1 cellular context compared by ENCODE assay signal in the genomic region with DNA sequence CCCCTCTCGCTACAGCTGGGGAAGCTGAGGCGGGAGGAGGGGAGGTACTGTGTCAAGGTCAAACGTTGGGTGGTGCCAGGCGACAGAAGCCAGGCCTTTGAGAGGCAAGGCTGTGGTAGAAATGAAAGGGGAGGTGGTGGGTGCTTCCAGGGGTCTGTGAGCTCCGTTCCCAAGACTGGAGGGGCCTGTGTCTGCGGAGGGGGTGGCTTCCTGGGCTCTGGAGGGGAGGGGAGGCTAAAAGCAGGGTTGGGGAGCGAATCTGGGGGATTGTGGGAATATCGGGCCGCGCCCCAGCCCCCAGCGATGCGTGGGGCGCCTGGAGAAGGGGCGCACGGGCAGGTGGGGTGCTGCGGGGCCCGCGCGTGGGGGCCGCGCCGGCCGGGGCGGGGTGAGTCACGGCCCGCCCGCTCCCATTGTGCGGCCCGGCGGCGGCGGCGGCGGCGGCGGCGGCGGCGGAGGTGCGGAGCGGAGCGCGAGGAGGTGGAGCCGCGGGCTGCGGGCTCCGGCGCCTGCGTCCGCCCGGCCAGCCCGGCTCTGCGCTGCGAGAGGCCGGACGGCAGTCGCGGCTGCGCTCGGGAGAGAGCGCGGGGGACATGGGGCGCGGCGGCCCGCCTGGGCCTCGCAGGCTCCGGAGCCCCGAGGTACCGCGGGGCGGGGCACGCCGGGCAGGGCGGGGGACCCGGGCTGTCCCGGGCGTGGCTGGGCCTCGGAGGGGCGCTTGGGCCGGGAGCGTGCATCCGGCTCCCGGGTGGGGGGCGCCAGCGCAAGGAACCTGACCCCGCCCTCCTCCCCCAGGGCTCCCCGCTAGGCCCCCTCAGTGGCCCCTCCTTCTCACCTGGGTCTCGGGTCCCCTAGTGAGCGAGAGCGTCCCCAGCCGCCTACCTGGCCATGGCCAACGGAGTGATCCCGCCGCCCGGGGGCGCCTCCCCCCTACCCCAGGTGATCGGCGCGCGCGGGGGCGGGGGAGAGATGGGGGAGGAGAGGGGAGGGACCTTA.
TF ChIP-seq lines count a peak whose summit lies in the region.

A gene with protein sequence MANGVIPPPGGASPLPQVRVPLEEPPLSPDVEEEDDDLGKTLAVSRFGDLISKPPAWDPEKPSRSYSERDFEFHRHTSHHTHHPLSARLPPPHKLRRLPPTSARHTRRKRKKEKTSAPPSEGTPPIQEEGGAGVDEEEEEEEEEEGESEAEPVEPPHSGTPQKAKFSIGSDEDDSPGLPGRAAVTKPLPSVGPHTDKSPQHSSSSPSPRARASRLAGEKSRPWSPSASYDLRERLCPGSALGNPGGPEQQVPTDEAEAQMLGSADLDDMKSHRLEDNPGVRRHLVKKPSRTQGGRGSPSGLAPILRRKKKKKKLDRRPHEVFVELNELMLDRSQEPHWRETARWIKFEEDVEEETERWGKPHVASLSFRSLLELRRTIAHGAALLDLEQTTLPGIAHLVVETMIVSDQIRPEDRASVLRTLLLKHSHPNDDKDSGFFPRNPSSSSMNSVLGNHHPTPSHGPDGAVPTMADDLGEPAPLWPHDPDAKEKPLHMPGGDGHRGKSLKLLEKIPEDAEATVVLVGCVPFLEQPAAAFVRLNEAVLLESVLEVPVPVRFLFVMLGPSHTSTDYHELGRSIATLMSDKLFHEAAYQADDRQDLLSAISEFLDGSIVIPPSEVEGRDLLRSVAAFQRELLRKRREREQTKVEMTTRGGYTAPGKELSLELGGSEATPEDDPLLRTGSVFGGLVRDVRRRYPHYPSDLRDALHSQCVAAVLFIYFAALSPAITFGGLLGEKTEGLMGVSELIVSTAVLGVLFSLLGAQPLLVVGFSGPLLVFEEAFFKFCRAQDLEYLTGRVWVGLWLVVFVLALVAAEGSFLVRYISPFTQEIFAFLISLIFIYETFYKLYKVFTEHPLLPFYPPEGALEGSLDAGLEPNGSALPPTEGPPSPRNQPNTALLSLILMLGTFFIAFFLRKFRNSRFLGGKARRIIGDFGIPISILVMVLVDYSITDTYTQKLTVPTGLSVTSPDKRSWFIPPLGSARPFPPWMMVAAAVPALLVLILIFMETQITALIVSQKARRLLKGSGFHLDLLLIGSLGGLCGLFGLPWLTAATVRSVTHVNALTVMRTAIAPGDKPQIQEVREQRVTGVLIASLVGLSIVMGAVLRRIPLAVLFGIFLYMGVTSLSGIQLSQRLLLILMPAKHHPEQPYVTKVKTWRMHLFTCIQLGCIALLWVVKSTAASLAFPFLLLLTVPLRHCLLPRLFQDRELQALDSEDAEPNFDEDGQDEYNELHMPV (plus strand): TSS at position 526 of the 996 bp plus-strand sequence. CDS start 363 bp downstream, at position 889.

TF ChIP-seq in WTC11, 78 proteins besides CTCF, POLR2A, EP300 and RAD21 (continued from another document):
- TF ChIP-seq, protein P1, sequence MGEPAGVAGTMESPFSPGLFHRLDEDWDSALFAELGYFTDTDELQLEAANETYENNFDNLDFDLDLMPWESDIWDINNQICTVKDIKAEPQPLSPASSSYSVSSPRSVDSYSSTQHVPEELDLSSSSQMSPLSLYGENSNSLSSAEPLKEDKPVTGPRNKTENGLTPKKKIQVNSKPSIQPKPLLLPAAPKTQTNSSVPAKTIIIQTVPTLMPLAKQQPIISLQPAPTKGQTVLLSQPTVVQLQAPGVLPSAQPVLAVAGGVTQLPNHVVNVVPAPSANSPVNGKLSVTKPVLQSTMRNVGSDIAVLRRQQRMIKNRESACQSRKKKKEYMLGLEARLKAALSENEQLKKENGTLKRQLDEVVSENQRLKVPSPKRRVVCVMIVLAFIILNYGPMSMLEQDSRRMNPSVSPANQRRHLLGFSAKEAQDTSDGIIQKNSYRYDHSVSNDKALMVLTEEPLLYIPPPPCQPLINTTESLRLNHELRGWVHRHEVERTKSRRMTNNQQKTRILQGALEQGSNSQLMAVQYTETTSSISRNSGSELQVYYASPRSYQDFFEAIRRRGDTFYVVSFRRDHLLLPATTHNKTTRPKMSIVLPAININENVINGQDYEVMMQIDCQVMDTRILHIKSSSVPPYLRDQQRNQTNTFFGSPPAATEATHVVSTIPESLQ (CRISPR knock-in tag; IDR thresholded peaks at IDR 0.05): no peak
- TF ChIP-seq, protein P2, sequence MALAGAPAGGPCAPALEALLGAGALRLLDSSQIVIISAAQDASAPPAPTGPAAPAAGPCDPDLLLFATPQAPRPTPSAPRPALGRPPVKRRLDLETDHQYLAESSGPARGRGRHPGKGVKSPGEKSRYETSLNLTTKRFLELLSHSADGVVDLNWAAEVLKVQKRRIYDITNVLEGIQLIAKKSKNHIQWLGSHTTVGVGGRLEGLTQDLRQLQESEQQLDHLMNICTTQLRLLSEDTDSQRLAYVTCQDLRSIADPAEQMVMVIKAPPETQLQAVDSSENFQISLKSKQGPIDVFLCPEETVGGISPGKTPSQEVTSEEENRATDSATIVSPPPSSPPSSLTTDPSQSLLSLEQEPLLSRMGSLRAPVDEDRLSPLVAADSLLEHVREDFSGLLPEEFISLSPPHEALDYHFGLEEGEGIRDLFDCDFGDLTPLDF (CRISPR knock-in tag; IDR thresholded peaks at IDR 0.05): no peak
- TF ChIP-seq, protein P3, sequence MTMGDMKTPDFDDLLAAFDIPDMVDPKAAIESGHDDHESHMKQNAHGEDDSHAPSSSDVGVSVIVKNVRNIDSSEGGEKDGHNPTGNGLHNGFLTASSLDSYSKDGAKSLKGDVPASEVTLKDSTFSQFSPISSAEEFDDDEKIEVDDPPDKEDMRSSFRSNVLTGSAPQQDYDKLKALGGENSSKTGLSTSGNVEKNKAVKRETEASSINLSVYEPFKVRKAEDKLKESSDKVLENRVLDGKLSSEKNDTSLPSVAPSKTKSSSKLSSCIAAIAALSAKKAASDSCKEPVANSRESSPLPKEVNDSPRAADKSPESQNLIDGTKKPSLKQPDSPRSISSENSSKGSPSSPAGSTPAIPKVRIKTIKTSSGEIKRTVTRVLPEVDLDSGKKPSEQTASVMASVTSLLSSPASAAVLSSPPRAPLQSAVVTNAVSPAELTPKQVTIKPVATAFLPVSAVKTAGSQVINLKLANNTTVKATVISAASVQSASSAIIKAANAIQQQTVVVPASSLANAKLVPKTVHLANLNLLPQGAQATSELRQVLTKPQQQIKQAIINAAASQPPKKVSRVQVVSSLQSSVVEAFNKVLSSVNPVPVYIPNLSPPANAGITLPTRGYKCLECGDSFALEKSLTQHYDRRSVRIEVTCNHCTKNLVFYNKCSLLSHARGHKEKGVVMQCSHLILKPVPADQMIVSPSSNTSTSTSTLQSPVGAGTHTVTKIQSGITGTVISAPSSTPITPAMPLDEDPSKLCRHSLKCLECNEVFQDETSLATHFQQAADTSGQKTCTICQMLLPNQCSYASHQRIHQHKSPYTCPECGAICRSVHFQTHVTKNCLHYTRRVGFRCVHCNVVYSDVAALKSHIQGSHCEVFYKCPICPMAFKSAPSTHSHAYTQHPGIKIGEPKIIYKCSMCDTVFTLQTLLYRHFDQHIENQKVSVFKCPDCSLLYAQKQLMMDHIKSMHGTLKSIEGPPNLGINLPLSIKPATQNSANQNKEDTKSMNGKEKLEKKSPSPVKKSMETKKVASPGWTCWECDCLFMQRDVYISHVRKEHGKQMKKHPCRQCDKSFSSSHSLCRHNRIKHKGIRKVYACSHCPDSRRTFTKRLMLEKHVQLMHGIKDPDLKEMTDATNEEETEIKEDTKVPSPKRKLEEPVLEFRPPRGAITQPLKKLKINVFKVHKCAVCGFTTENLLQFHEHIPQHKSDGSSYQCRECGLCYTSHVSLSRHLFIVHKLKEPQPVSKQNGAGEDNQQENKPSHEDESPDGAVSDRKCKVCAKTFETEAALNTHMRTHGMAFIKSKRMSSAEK (CRISPR knock-in tag; IDR thresholded peaks at IDR 0.05; ENCODE audit: borderline replicate concordance): no peak
- TF ChIP-seq, protein P4, sequence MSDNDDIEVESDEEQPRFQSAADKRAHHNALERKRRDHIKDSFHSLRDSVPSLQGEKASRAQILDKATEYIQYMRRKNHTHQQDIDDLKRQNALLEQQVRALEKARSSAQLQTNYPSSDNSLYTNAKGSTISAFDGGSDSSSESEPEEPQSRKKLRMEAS (CRISPR knock-in tag; IDR thresholded peaks at IDR 0.05): no peak
- TF ChIP-seq GTF2I (CRISPR knock-in tag; conservative IDR thresholded peaks at IDR 0.05) (no peak), HMGA2 (CRISPR knock-in tag; IDR thresholded peaks at IDR 0.05) (no peak), ZNF423 (CRISPR knock-in tag; IDR thresholded peaks at IDR 0.05) (peak; percentile 37; the same call in 1 of the 2 replicates), FOXK1 (CRISPR knock-in tag; IDR thresholded peaks at IDR 0.05) (no peak), KAT7 (CRISPR knock-in tag; IDR thresholded peaks at IDR 0.05; ENCODE audit: borderline replicate concordance) (0 out of 2 replicates have a peak, but pooled peaks have one; percentile 45), NFYB (CRISPR knock-in tag; conservative IDR thresholded peaks at IDR 0.05; ENCODE audit: low read depth) (no peak), PRRX2 (CRISPR knock-in tag; IDR thresholded peaks at IDR 0.05) (no peak)
- TF ChIP-seq, protein P5, sequence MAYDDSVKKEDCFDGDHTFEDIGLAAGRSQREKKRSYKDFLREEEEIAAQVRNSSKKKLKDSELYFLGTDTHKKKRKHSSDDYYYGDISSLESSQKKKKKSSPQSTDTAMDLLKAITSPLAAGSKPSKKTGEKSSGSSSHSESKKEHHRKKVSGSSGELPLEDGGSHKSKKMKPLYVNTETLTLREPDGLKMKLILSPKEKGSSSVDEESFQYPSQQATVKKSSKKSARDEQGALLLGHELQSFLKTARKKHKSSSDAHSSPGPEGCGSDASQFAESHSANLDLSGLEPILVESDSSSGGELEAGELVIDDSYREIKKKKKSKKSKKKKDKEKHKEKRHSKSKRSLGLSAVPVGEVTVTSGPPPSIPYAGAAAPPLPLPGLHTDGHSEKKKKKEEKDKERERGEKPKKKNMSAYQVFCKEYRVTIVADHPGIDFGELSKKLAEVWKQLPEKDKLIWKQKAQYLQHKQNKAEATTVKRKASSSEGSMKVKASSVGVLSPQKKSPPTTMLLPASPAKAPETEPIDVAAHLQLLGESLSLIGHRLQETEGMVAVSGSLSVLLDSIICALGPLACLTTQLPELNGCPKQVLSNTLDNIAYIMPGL (CRISPR knock-in tag; IDR thresholded peaks at IDR 0.05): 0 out of 2 replicates have a peak, but pooled peaks have one; percentile 47
